9 cellular contexts compared by ENCODE assay signal in genomic region chr10:21519981-21520436, GRCh38. TPM values are rescaled to one million over a fixed set of nuclear protein-coding genes. Genes with fewer than 3 reads are reported as not detected.
DNase-seq lines count a peak whose midpoint lies in the region; ATAC-seq, FAIRE-seq and TF ChIP-seq lines count a peak whose summit lies in the region.
"Had no signal": no experiment of that assay in that cellular context is flagged by ENCODE, and none has a peak within 500 bp of the region (broad histone marks: within the 10 kb centered on the region; RNA-seq: fewer than 3 reads in every experiment).

No MANE protein-coding gene starts in this region.

- H3K9me3 ChIP-seq in WERI-Rb-1 (ENCODE audit: severe bottlenecking) = no peaks in the 10 kb centered on the region
- H3K9me3 ChIP-seq: BLaER1 had no signal

- TF ChIP-seq POLR2A in GM12891 (IDR thresholded peaks at IDR 0.05; ENCODE audit: low read depth, low read length) = no peak

- TF ChIP-seq CTCF in WERI-Rb-1 (IDR thresholded peaks at IDR 0.05; ENCODE audit: low read depth, low read length) = no peak
- no peak for TF ChIP-seq CTCF in fibroblast of villous mesenchyme (IDR thresholded peaks at IDR 0.05; ENCODE audit: insufficient read depth, low read depth, low read length)

- peak overlapping the region; percentile 32 for H3K9ac ChIP-seq in rectal smooth muscle tissue (ENCODE audit: low read length)
- H3K9ac ChIP-seq: BLaER1 had no signal

- H3K4me3 ChIP-seq in WERI-Rb-1 (ENCODE audit: low read depth, low read length) (peak overlapping the region; percentile 60), fibroblast of villous mesenchyme (ENCODE audit: low read depth, low read length) (peak overlapping the region; percentile 67), rectal smooth muscle tissue (ENCODE audit: low read length) (peak overlapping the region; percentile 59)
- H3K4me3 ChIP-seq: BLaER1 had no signal

- DNase-seq in NCI-H1105 treated with DMSO at 0.1 percent for 48 hours (lab: John Stamatoyannopoulos, UW) (peak; percentile 40), NCI-H1105 (lab: John Stamatoyannopoulos, UW) (no peak), WERI-Rb-1 (no peak), fibroblast of villous mesenchyme (ENCODE audit: low read depth) (peak; percentile 77), GM12891 (ENCODE audit: insufficient read length, low spot score) (no peak), COR-L47 (lab: John Stamatoyannopoulos, UW) (no peak)

- H3K36me3 ChIP-seq in WERI-Rb-1 (no peaks in the 10 kb centered on the region), rectal smooth muscle tissue (ENCODE audit: control insufficient read depth, insufficient read depth, low read length) (no peaks in the 10 kb centered on the region)
- H3K36me3 ChIP-seq: BLaER1 had no signal

- H3K27me3 ChIP-seq in WERI-Rb-1 (ENCODE audit: insufficient read depth, low read depth, severe bottlenecking) (no peaks in the 10 kb centered on the region), rectal smooth muscle tissue (ENCODE audit: control insufficient read depth, insufficient read depth, low read length) (peaks cover 7% of the 10 kb centered on the region)

- FAIRE-seq in GM12891 (lab: Jason Lieb, UNC) = no peak

- peaks cover 6% of the 10 kb centered on the region for H3K4me1 ChIP-seq in rectal smooth muscle tissue (ENCODE audit: control insufficient read depth, insufficient read depth, low read length)

- peak; percentile 40 for ATAC-seq in HG03175 (IDR thresholded peaks at IDR 0.05; ENCODE audit: unreplicated experiment)

- H3K27ac ChIP-seq in WERI-Rb-1 = peak overlapping the region; percentile 81
- peak overlapping the region; percentile 74 for H3K27ac ChIP-seq in rectal smooth muscle tissue (ENCODE audit: low read depth, low read length)
- H3K27ac ChIP-seq: BLaER1 had no signal

TF ChIP-seq in GM12891, 5 proteins besides CTCF, POLR2A, EP300 and RAD21:
- TF ChIP-seq PAX5 (IDR thresholded peaks at IDR 0.05; ENCODE audit: insufficient read depth, low read length, severe bottlenecking) (no peak), POLR2AphosphoS5 (IDR thresholded peaks at IDR 0.05; ENCODE audit: low read depth, low read length) (no peak), SPI1 (IDR thresholded peaks at IDR 0.05; ENCODE audit: low read depth, low read length) (no peak), POU2F2 (IDR thresholded peaks at IDR 0.05; ENCODE audit: low read depth, low read length) (no peak), TAF1 (IDR thresholded peaks at IDR 0.05; ENCODE audit: low read depth, low read length) (no peak)

RNA-seq across cellular contexts. Expression of gene SKIDA1, which starts 5.5 kb away (rescaled TPM):
- 0.32 and 0.43 TPM in 2 replicates for total RNA-seq in fibroblast of villous mesenchyme
- 0.10 TPM for polyA plus RNA-seq in GM12891 (2012; ENCODE audit: low read depth, missing spikeins)

RNA-seq across cellular contexts. Expression of gene MLLT10, which starts 14.0 kb away (rescaled TPM):
- total RNA-seq in fibroblast of villous mesenchyme = 46.4 and 50.5 TPM in 2 replicates
- 20.4 TPM for polyA plus RNA-seq in GM12891 (2012; ENCODE audit: low read depth, missing spikeins)

Comparison
In these comparisons a context has a peak if more than half of its experiments do, and no peak if none do; other contexts are left out.
1. DNase-seq: peak in NCI-H1105 treated with DMSO at 0.1 percent for 48 hours (single experiment) and fibroblast of villous mesenchyme (single experiment); none in NCI-H1105 (single experiment), WERI-Rb-1 (single experiment), GM12891 (single experiment) and COR-L47 (single experiment).
2. Peak in every context shown above with its lines, with median percentiles within 50 percentile points of each other: H3K4me3 ChIP-seq.